10 cellular contexts compared by ENCODE assay signal in genomic region chr11:117171648-117172051, GRCh38. TPM values are rescaled to one million over a fixed set of nuclear protein-coding genes. Genes with fewer than 3 reads are reported as not detected.
DNase-seq lines count a peak whose midpoint lies in the region; ATAC-seq and TF ChIP-seq lines count a peak whose summit lies in the region.
"Had no signal": no experiment of that assay in that cellular context is flagged by ENCODE, and none has a peak within 500 bp of the region (broad histone marks: within the 10 kb centered on the region; RNA-seq: fewer than 3 reads in every experiment).

No MANE protein-coding gene starts in this region.

- peak overlapping the region; percentile 12 for H3K9ac ChIP-seq in skeletal muscle satellite cell (ENCODE audit: low read depth, low read length)

- WGBS in adrenal gland, 4 donors: 31 to 50% (median 44%) methylated on average over 4 of the region's 4 CpGs

- POLR2A ChIA-PET in HEK293 (lab: Yijun Ruan, JAX): interaction anchor here (1.1 kb wide), 1 partner anchor 28 kb away, joined by 3 read pairs; the partner anchor contains the start of gene PAFAH1B2

- TF ChIP-seq CTCF in HEK293 (tag by site-specific recombination; IDR thresholded peaks at IDR 0.05) (no peak), adrenal gland (IDR thresholded peaks at IDR 0.05) (no peak)

- no peak overlapping the region for H3K4me2 ChIP-seq in skeletal muscle satellite cell (ENCODE audit: low read length)

- DNase-seq in adrenal gland: peak in 2 of 7 donors; percentile 19 to 53
- peak; percentile 36 for DNase-seq in iPS-NIHi7 (ENCODE audit: extremely low spot score)
- DNase-seq in inferior parietal cortex (ENCODE audit: extremely low spot score): no peak
- no peak for DNase-seq in NCI-H2029 (lab: John Stamatoyannopoulos, UW)
- no peak for DNase-seq in activated CD4-positive, CD25-positive, alpha-beta regulatory T cell (lab: John Stamatoyannopoulos, UW)
- DNase-seq: natural killer cell had no signal

- H3K4me1 ChIP-seq in HEK293 (ENCODE audit: control insufficient read depth, insufficient read depth, low read length) (no peaks in the 10 kb centered on the region), adrenal gland (replicated peaks in 1 of 2) (peaks cover 0 to 30% of the 10 kb centered on the region in 2 donors), skeletal muscle satellite cell (ENCODE audit: control insufficient read depth, insufficient read depth, low read length) (peaks cover 23% of the 10 kb centered on the region)

- peaks cover 15 to 46% of the 10 kb centered on the region in 2 experiments for H3K36me3 ChIP-seq in HEK293 (ENCODE audit: control insufficient read depth in 2 of 2, insufficient read depth in 1 of 2, low read length in 2 of 2)
- H3K36me3 ChIP-seq in adrenal gland (replicated peaks in 1 of 2): peaks cover 0 to 43% of the 10 kb centered on the region in 2 donors
- peaks cover 39% of the 10 kb centered on the region for H3K36me3 ChIP-seq in skeletal muscle satellite cell (ENCODE audit: insufficient read depth, low read length)

- CTCF ChIA-PET in HEK293 (lab: Yijun Ruan, JAX): interaction anchor here (1.1 to 3.2 kb wide), 4 partner anchors 9 to 775 kb away, joined by 3 to 15 read pairs (median 4); partner anchors contain the start of gene TAGLN

- no peak for TF ChIP-seq POLR2A in adrenal gland (IDR thresholded peaks at IDR 0.05)

- H3K4me3 ChIP-seq in HEK293 (ENCODE audit: low read depth, low read length) (no peak overlapping the region), adrenal gland (no peak overlapping the region), skeletal muscle satellite cell (ENCODE audit: low read length) (no peak overlapping the region)

- intact Hi-C loops in adrenal gland (cut with DNase I): no loop called here

- H3K27ac ChIP-seq in HEK293 (ENCODE audit: extremely low read depth, low read depth, low read length): no peak overlapping the region
- H3K27ac ChIP-seq in adrenal gland: peak overlapping the region in 3 of 5 donors; percentile 6 to 72 (median 54)

- H3K9me3 ChIP-seq in HEK293 (ENCODE audit: control insufficient read depth, insufficient read depth, low read depth, low read length) (no peaks in the 10 kb centered on the region), adrenal gland (replicated peaks in 1 of 3) (no peaks in the 10 kb centered on the region), skeletal muscle satellite cell (replicated peaks; ENCODE audit: low read length) (no peaks in the 10 kb centered on the region)

- no peaks in the 10 kb centered on the region for H3K27me3 ChIP-seq in adrenal gland
- no peaks in the 10 kb centered on the region for H3K27me3 ChIP-seq in skeletal muscle satellite cell (ENCODE audit: control insufficient read depth, insufficient read depth, low read length)

- no peak for ATAC-seq in HG03097 (IDR thresholded peaks at IDR 0.05; ENCODE audit: low FRiP score, unreplicated experiment)
- ATAC-seq: activated CD4-positive, CD25-positive, alpha-beta regulatory T cell treated with anti-CD3 and anti-CD28 coated beads, Interleukin-2, amount 50 U/mL, for 24 hours; natural killer cell had no signal

TF ChIP-seq in HEK293, 187 proteins besides CTCF, POLR2A, EP300 and RAD21:
- TF ChIP-seq HOXD13 (CRISPR knock-in tag; IDR thresholded peaks at IDR 0.05; ENCODE audit: borderline replicate concordance): no peak
- peak; percentile 86 for TF ChIP-seq GLIS1 (tag by site-specific recombination; IDR thresholded peaks at IDR 0.05)
- peak; percentile 30; the same call in 1 of the 2 replicates for TF ChIP-seq EGR2 (tag by site-specific recombination; IDR thresholded peaks at IDR 0.05; ENCODE audit: low read depth)
- peak; percentile 64 for TF ChIP-seq ZFHX2 (tag by site-specific recombination; conservative IDR thresholded peaks at IDR 0.05)

RNA-seq across cellular contexts. Expression of gene SIDT2, which starts 6.9 kb away (rescaled TPM):
- total RNA-seq in adrenal gland: 10 to 100 TPM; 23.4 to 87.1 (median 44.5) TPM
- 10 to 100 TPM; 27.7 to 75.1 (median 48.8) TPM for polyA plus RNA-seq in adrenal gland
- total RNA-seq in skeletal muscle satellite cell (2012; rRNA removed): 7.4 and 9.2 TPM in 2 replicates

RNA-seq across cellular contexts. Expression of gene TAGLN, which starts 27.5 kb away (rescaled TPM):
- total RNA-seq in adrenal gland: 1,000 to 10,000 TPM in 1 of 8 donors, 100 to 1,000 TPM in 7; 117 to 1,290 (median 739) TPM
- polyA plus RNA-seq in adrenal gland: 1,000 to 10,000 TPM in 1 of 3 donors, 100 to 1,000 TPM in 2; 489 to 1,184 (median 817) TPM
- 22.3 and 325 TPM in 2 replicates for total RNA-seq in skeletal muscle satellite cell (2012; rRNA removed)

RNA-seq across cellular contexts. Expression of gene PAFAH1B2, which starts 27.6 kb away (rescaled TPM):
- 100 to 1,000 TPM in 4 of 8 donors, 10 to 100 TPM in 4; 81.0 to 132 (median 102) TPM for total RNA-seq in adrenal gland
- polyA plus RNA-seq in adrenal gland: 10 to 100 TPM; 19.6 to 85.8 (median 29.5) TPM
- total RNA-seq in skeletal muscle satellite cell (2012; rRNA removed): 101 and 122 TPM in 2 replicates
